ENCODE assay signal across 8 cellular contexts in the genomic region with DNA sequence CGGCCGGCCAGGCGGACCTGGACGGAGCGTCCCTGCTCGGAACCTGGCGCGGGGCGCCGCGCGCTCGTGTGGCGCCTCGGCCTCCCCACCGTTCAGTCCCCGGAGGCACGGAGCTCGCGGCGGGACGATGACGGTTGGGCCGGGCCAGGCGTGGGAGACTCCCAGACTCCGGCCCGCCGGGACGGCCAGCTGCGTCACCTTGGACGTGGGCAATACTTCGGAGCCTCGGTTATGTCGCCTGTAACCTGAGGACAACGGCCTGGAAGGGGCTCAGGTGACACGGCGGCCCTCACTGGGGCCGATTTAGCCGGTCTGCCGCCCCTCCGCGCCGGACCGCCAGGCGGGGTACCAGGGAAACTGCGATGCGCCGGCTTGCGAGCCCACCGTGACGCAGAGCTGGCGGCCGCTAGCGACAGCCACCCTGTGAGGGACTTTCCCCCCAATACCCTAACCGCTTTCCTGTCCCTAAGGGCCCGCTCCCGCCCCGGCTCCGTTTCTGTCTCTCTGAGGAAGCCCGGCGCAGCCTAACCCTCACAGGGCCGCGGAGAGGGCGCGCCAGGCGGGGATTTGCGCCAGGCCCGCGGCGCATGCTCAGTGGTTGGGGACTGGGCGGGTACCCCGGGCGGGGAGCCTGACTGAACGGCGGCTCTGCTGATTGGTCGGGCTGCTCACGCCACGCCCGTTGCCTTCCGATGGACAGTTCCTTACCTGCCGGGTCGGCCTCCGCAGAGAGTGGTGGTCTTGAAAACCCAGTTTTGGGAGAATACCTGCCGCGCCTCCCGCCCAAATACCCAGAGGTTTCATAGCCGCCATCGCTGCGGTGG.
DNase-seq lines count a peak whose midpoint lies in the region; ATAC-seq and TF ChIP-seq lines count a peak whose summit lies in the region.

No MANE protein-coding gene starts in this region.

- peak; percentile 76 to 78 for TF ChIP-seq POLR2A in gastrocnemius medialis (IDR thresholded peaks at IDR 0.05)

- TF ChIP-seq CTCF in brain microvascular endothelial cell (IDR thresholded peaks at IDR 0.05; ENCODE audit: low read depth, low read length, missing control alignments) = peak; percentile 36
- peak in 2 of 5 experiments; percentile 30 to 37 for TF ChIP-seq CTCF in gastrocnemius medialis (IDR thresholded peaks at IDR 0.05 in 4 of 5, conservative IDR thresholded peaks at IDR 0.05 in 1 of 5)

- H3K27ac ChIP-seq in brain microvascular endothelial cell (peak overlapping the region; percentile 52), iPS DF 6.9 (ENCODE audit: low read length) (no peak overlapping the region), gastrocnemius medialis (peak overlapping the region; percentile 90 to 96 (median 92))

- H3K36me3 ChIP-seq in brain microvascular endothelial cell (replicated peaks) (no peaks in the 10 kb centered on the region), iPS DF 6.9 (ENCODE audit: control insufficient read depth, insufficient read depth, low read length) (no peaks in the 10 kb centered on the region), gastrocnemius medialis (no peaks in the 10 kb centered on the region)

- in situ Hi-C loops in brain microvascular endothelial cell (cut with HindIII; ENCODE audit: low pct_ligation_motif_present, low sequenced_read_pairs) (no loop called here), gastrocnemius medialis (cut with MboI; ENCODE audit: low sequenced_read_pairs in 4 of 4) (no loop called here)

- H3K4me1 ChIP-seq in iPS DF 6.9 (ENCODE audit: control insufficient read depth, insufficient read depth, low read length) (0 out of 2 replicates have a peak, but pooled peaks cover 1% of the 10 kb centered on the region), gastrocnemius medialis (peaks cover 6 to 15% of the 10 kb centered on the region in 2 donors)

- peak; percentile 96 to 97 for DNase-seq in NCI-H187 (lab: John Stamatoyannopoulos, UW)
- DNase-seq in UCSD-AML1 (lab: John Stamatoyannopoulos, UW; ENCODE audit: unreplicated experiment) = peak; percentile 67
- DNase-seq in brain microvascular endothelial cell = peak; percentile 73
- DNase-seq in iPS DF 6.9 (ENCODE audit: low read depth, low spot score) = peak; percentile 84
- peak; percentile 78 to 83 for DNase-seq in gastrocnemius medialis
- DNase-seq in OCI-M2 (lab: John Stamatoyannopoulos, UW; ENCODE audit: unreplicated experiment) = no peak

- WGBS in iPS DF 6.9 (ENCODE audit: insufficient coverage, insufficient read length) = no CpG with 5 or more reads among the region's 89 CpGs

- H3K4me3 ChIP-seq in brain microvascular endothelial cell (ENCODE audit: low read depth, low read length) (peak overlapping the region; percentile 67), iPS DF 6.9 (ENCODE audit: low read length) (peak overlapping the region; percentile 73), gastrocnemius medialis (peak overlapping the region; percentile 79 to 90 (median 84))

- no peaks in the 10 kb centered on the region for H3K9me3 ChIP-seq in iPS DF 6.9 (ENCODE audit: control insufficient read depth, insufficient read depth, low read length)
- no peaks in the 10 kb centered on the region for H3K9me3 ChIP-seq in gastrocnemius medialis

- peak; percentile 78 for ATAC-seq in GM18498 (IDR thresholded peaks at IDR 0.05; ENCODE audit: unreplicated experiment)
- peak; percentile 81 for ATAC-seq in HG02884 (IDR thresholded peaks at IDR 0.05; ENCODE audit: unreplicated experiment)
- peak; percentile 80 to 82 for ATAC-seq in gastrocnemius medialis

- intact Hi-C loops in gastrocnemius medialis (cut with DNase I; ENCODE audit: low total_unique reads) = loop anchor here (2.0 to 5.0 kb wide), 2 partner anchors 90 to 113 kb away; a partner anchor contains a TSS

- H3K27me3 ChIP-seq in brain microvascular endothelial cell (replicated peaks) (no peaks in the 10 kb centered on the region), iPS DF 6.9 (ENCODE audit: control insufficient read depth, insufficient read depth, low read length) (peaks cover 11% of the 10 kb centered on the region), gastrocnemius medialis (no peaks in the 10 kb centered on the region)
